Comparison of ENCODE assay signal across 19 cellular contexts in genomic region chr10:47374611-47375536, GRCh38. TPM values are rescaled to one million over a fixed set of nuclear protein-coding genes. Genes with fewer than 3 reads are reported as not detected.
A peak's percentile ranks its signal among the peaks of the same experiment; 100 is the strongest.
DNase-seq lines count a peak whose midpoint lies in the region; ATAC-seq and TF ChIP-seq lines count a peak whose summit lies in the region.
"Had no signal": no experiment of that assay in that cellular context is flagged by ENCODE, and none has a peak within 500 bp of the region (broad histone marks: within the 10 kb centered on the region; RNA-seq: fewer than 3 reads in every experiment).

No MANE protein-coding gene starts in this region.

- ATAC-seq in activated CD4-positive, CD25-positive, alpha-beta regulatory T cell treated with anti-CD3 and anti-CD28 coated beads, Interleukin-2, amount 50 U/mL, for 24 hours, result no peak
- ATAC-seq in stimulated activated naive CD8-positive, alpha-beta T cell treated with anti-CD3 and anti-CD28 coated beads, Interleukin-15, Interleukin-2, amounts not matched to agents 100 U/mL and 50 U/mL, for 24 hours, result no peak
- ATAC-seq: lower lobe of right lung had no signal

- no peak overlapping the region for H2AFZ ChIP-seq in fibroblast of lung (ENCODE audit: low read length)
- H2AFZ ChIP-seq in osteoblast (ENCODE audit: low read length), result peak overlapping the region; percentile 30

- H3K27ac ChIP-seq in fibroblast of lung (ENCODE audit: insufficient read depth, low read length), result no peak overlapping the region
- H3K27ac ChIP-seq in osteoblast (ENCODE audit: low read depth, low read length), result no peak overlapping the region
- no peak overlapping the region for H3K27ac ChIP-seq in caudate nucleus (ENCODE audit: low read depth, low read length)
- H3K27ac ChIP-seq: KMS-11, lower lobe of right lung had no signal

- H3K79me2 ChIP-seq in fibroblast of lung (ENCODE audit: control insufficient read depth, insufficient read depth, low read length) (no peaks in the 10 kb centered on the region), osteoblast (ENCODE audit: insufficient read depth, low read length) (no peaks in the 10 kb centered on the region)

- H3K9me3 ChIP-seq in fibroblast of lung (ENCODE audit: control insufficient read depth, insufficient read depth, low read depth, low read length), result no peaks in the 10 kb centered on the region
- H3K9me3 ChIP-seq in osteoblast (ENCODE audit: low read depth, low read length), result no peaks in the 10 kb centered on the region
- H3K9me3 ChIP-seq: lower lobe of right lung had no signal

- peak; percentile 10; the same call in 1 of the 2 replicates for TF ChIP-seq CTCF in AG09319 (IDR thresholded peaks at IDR 0.05; ENCODE audit: low read depth, low read length)
- peak in 1 of 2 donors; percentile 9 for TF ChIP-seq CTCF in fibroblast of lung (conservative IDR thresholded peaks at IDR 0.05 in 1 of 2, IDR thresholded peaks at IDR 0.05 in 1 of 2; ENCODE audit: low read depth in 1 of 2, low read length in 2 of 2)
- TF ChIP-seq CTCF in osteoblast (IDR thresholded peaks at IDR 0.05; ENCODE audit: extremely low read depth, low read depth, low read length), result no peak

- no peaks in the 10 kb centered on the region for H3K36me3 ChIP-seq in fibroblast of lung (ENCODE audit: control insufficient read depth, insufficient read depth, low read length)
- no peaks in the 10 kb centered on the region for H3K36me3 ChIP-seq in osteoblast (ENCODE audit: insufficient read depth, low read length)
- H3K36me3 ChIP-seq: lower lobe of right lung had no signal

- H4K20me1 ChIP-seq in fibroblast of lung (ENCODE audit: control insufficient read depth, extremely low read depth, insufficient read depth, low read length) (no peaks in the 10 kb centered on the region), osteoblast (ENCODE audit: insufficient read depth, low read length) (no peaks in the 10 kb centered on the region)

- DNase-seq in AG09319 (ENCODE audit: extremely low read depth, low read depth), result peak; percentile 25
- DNase-seq in activated CD8-positive, alpha-beta memory T cell treated with anti-CD3 and anti-CD28 coated beads, Interleukin-2, amount 50 U/mL, for 48 hours, result peak; percentile 36
- peak; percentile 61 to 77 for DNase-seq in fibroblast of lung (ENCODE audit: low read depth in 2 of 2)
- DNase-seq in osteoblast (ENCODE audit: insufficient read length, low spot score, missing footprints), result peak; percentile 94
- DNase-seq in caudate nucleus (lab: John Stamatoyannopoulos, UW), result no peak
- DNase-seq in RPMI8226, result no peak
- DNase-seq in stimulated activated naive CD8-positive, alpha-beta T cell treated with anti-CD3 and anti-CD28 coated beads, Interleukin-15, Interleukin-2, amounts not matched to agents 100 U/mL and 50 U/mL, for 24 hours, result no peak
- DNase-seq: activated naive CD4-positive, alpha-beta T cell treated with anti-CD3 and anti-CD28 coated beads, Interleukin-2, amount 50 U/mL, for 16 hours; cerebellar nuclear complex; DMS79 treated with DMSO at 0.1 percent for 48 hours; erythroblast; lower lobe of right lung; NCI-H1105 treated with DMSO at 0.1 percent for 48 hours; NCI-H345; stimulated activated naive CD4-positive, alpha-beta T cell had no signal

- no peak overlapping the region for H3K4me3 ChIP-seq in fibroblast of lung (replicated peaks in 1 of 4; ENCODE audit: control extremely low read depth in 1 of 4, insufficient read depth in 1 of 4, low read depth in 3 of 4, low read length in 4 of 4)
- no peak overlapping the region for H3K4me3 ChIP-seq in osteoblast (ENCODE audit: insufficient read depth, low read length)
- H3K4me3 ChIP-seq: lower lobe of right lung had no signal

- H3K4me2 ChIP-seq in fibroblast of lung (ENCODE audit: extremely low read depth, insufficient read depth, low read length), result no peak overlapping the region
- peak overlapping the region; percentile 34 for H3K4me2 ChIP-seq in osteoblast (ENCODE audit: insufficient read depth, low read length)
- H3K4me2 ChIP-seq: KMS-11 had no signal

- no peaks in the 10 kb centered on the region for H3K4me1 ChIP-seq in fibroblast of lung (ENCODE audit: control insufficient read depth, extremely low read depth, insufficient read depth, low read length)
- H3K4me1 ChIP-seq in osteoblast (ENCODE audit: insufficient read depth, low read length), result peaks cover 9% of the 10 kb centered on the region

- no peak overlapping the region for H3K9ac ChIP-seq in fibroblast of lung (ENCODE audit: insufficient read depth, low read length)
- H3K9ac ChIP-seq: KMS-11 had no signal

- H3K27me3 ChIP-seq in fibroblast of lung (ENCODE audit: control insufficient read depth, insufficient read depth, low read length) (peaks cover 16% of the 10 kb centered on the region), osteoblast (ENCODE audit: insufficient read depth, low read length) (peaks cover 34% of the 10 kb centered on the region)

RNA-seq across cellular contexts. Expression of gene ZNF488, which starts 9.2 kb away (rescaled TPM):
- total RNA-seq in fibroblast of lung (under 0.01 TPM in 1 of 2 replicates, not detected in the other), osteoblast (under 0.01 and 0.29 TPM in 2 replicates)
- 0.07 TPM in 2 replicates for polyA plus RNA-seq in fibroblast of lung
- polyA plus RNA-seq in fibroblast of lung (2012), result 0.06 TPM in 1 of 2 replicates, not detected in the other
- polyA minus RNA-seq in fibroblast of lung (ENCODE audit: low replicate concordance), result not detected in 2 replicates

RNA-seq across cellular contexts. Expression of gene RBP3, which starts 26.7 kb away (rescaled TPM):
- not detected in 2 replicates for total RNA-seq in fibroblast of lung
- not detected in 2 replicates for polyA plus RNA-seq in fibroblast of lung
- not detected in 2 replicates for polyA plus RNA-seq in fibroblast of lung (2012)
- not detected in 2 replicates for polyA minus RNA-seq in fibroblast of lung (ENCODE audit: low replicate concordance)
- total RNA-seq in osteoblast, result not detected in 2 replicates
- total RNA-seq: lower lobe of right lung had no signal
- polyA plus RNA-seq: BJ, neural cell had no signal

RNA-seq across cellular contexts. Expression of gene GDF2, which starts 52.6 kb away (rescaled TPM):
- total RNA-seq in fibroblast of lung (not detected in 2 replicates), osteoblast (not detected in 2 replicates)
- not detected in 2 replicates for polyA plus RNA-seq in fibroblast of lung
- not detected in 2 replicates for polyA plus RNA-seq in fibroblast of lung (2012)
- not detected in 2 replicates for polyA minus RNA-seq in fibroblast of lung (ENCODE audit: low replicate concordance)
- total RNA-seq: lower lobe of right lung had no signal
- polyA plus RNA-seq: BJ, neural cell had no signal

Comparison
In these comparisons a context has a peak if more than half of its experiments do, and no peak if none do; other contexts are left out.
1. DNase-seq: peak in AG09319 (single experiment), activated CD8-positive, alpha-beta memory T cell treated with anti-CD3 and anti-CD28 coated beads, Interleukin-2, amount 50 U/mL, for 48 hours (single experiment), fibroblast of lung (2 of 2) and osteoblast (single experiment); none in caudate nucleus (0 of 61), RPMI8226 (single experiment) and stimulated activated naive CD8-positive, alpha-beta T cell treated with anti-CD3 and anti-CD28 coated beads, Interleukin-15, Interleukin-2, amounts not matched to agents 100 U/mL and 50 U/mL, for 24 hours (single experiment).